In the genomic region with DNA sequence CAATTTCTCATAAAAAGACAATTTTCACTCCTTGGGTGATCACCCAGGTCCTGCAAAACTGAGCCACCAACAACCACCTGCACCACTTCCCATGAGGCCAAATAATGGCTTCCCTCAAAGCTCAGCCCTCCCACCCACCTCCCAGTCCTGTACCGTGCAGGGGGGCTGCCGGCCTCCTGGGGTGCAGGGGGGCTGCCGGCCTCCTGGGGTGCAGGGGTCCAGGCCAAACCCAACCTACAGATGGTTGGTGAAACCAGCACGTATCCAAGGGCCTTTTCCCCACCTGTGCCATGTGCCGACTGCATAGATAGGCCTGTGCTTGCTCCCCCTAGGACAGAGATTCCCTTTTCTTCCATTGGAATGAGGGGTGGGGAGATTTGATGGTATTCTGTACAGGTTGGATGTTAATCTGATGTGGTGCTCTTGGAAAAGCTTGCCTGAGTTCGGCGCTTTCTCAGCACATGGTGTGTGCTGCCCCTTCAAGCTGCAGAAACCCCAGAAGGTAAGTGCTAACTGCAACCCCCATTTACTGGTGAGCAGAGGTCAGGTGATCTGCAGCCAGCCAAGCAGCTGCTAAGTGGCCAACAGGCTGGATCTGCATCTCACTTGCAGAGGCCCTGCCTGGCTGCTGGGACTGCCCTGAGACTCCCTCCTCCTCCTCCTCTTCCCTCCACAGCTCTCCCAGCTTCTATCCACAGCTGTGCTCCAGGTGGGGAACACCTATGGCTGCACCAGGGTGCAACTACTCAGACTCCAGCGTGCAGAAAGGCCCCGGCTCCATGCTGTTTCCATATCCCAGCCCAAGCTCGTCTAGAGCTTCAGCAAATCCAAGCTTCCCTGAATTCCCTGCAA, we compare ENCODE assay signal across 33 cellular contexts. TPM values are rescaled to one million over a fixed set of nuclear protein-coding genes. Genes with fewer than 3 reads are reported as not detected.
"Had no signal": no experiment of that assay in that cellular context is flagged by ENCODE, and none has a peak within 500 bp of the region (broad histone marks: within the 10 kb centered on the region; RNA-seq: fewer than 3 reads in every experiment).

No MANE protein-coding gene starts in this region.

- H3K27me3 ChIP-seq: adrenal gland, ascending aorta, brain microvascular endothelial cell, hepatocyte, stomach, suprapubic skin, uterus had no signal

- FAIRE-seq: colon, endothelial cell of umbilical vein had no signal

- H3K4me3 ChIP-seq: adrenal gland, ascending aorta, hepatocyte, prostate gland, stomach, suprapubic skin, uterus had no signal

- H3K4me2 ChIP-seq: hepatocyte had no signal

- H3K4me1 ChIP-seq: adrenal gland, ascending aorta, prostate gland, stomach, suprapubic skin, uterus had no signal

- DNase-seq: activated CD4-positive, alpha-beta memory T cell treated with anti-CD3 and anti-CD28 coated beads, Interleukin-2, amount 10 ng/mL, durations not matched to agents 7 days and 5 days; activated CD4-positive, alpha-beta T cell treated with anti-CD3 and anti-CD28 coated beads, Interleukin-2, amount 10 ng/mL, durations not matched to agents 24 days and 14 days; activated gamma-delta T cell treated with Interleukin-2 at 50 U/mL for 16 hours; adrenal gland; brain microvascular endothelial cell; caudate nucleus; effector memory CD4-positive, alpha-beta T cell; foreskin melanocyte; left ventricle myocardium superior; mesenchymal stem cell; naive B cell; right cardiac atrium; stimulated activated CD4-positive, alpha-beta T cell treated with anti-CD3 and anti-CD28 coated beads, Interleukin-12 subunit alpha, Interleukin-12 subunit beta, amount 100 ng/mL, for 4 hours; stomach; T-helper 2 cell; trophoblast cell; uterus had no signal

- H3K4me1 Mint-ChIP-seq: activated CD4-positive, alpha-beta memory T cell treated with anti-CD3 and anti-CD28 coated beads, Interleukin-2, amount 10 ng/mL, durations not matched to agents 7 days and 5 days; activated CD4-positive, alpha-beta T cell treated with anti-CD3 and anti-CD28 coated beads, Interleukin-2, amount 10 ng/mL, durations not matched to agents 24 days and 14 days; activated naive CD4-positive, alpha-beta T cell treated with anti-CD3 and anti-CD28 coated beads, Interleukin-2, amount 50 U/mL, for 24 hours; neural crest cell had no signal

- H3K9me3 ChIP-seq: adrenal gland, ascending aorta, prostate gland, stomach, suprapubic skin, uterus had no signal

- H2AFZ ChIP-seq: hepatocyte had no signal

- H3K27ac Mint-ChIP-seq: activated CD4-positive, alpha-beta memory T cell treated with anti-CD3 and anti-CD28 coated beads, Interleukin-2, amount 10 ng/mL, durations not matched to agents 7 days and 5 days; activated naive CD4-positive, alpha-beta T cell treated with anti-CD3 and anti-CD28 coated beads, Interleukin-2, amount 50 U/mL, for 24 hours had no signal

- H3K27ac ChIP-seq: adrenal gland, ascending aorta, brain microvascular endothelial cell, hepatocyte, prostate gland, stomach, suprapubic skin, uterus, VCaP had no signal

- ATAC-seq: activated CD4-positive, CD25-positive, alpha-beta regulatory T cell treated with anti-CD3 and anti-CD28 coated beads, Interleukin-2, amount 50 U/mL, for 24 hours; esophagus mucosa; left ventricle myocardium superior; right cardiac atrium had no signal

- H3K4me3 Mint-ChIP-seq: activated CD4-positive, alpha-beta memory T cell treated with anti-CD3 and anti-CD28 coated beads, Interleukin-2, amount 10 ng/mL, durations not matched to agents 7 days and 5 days; activated CD4-positive, alpha-beta T cell treated with anti-CD3 and anti-CD28 coated beads, Interleukin-2, amount 10 ng/mL, durations not matched to agents 24 days and 14 days; activated naive CD4-positive, alpha-beta T cell treated with anti-CD3 and anti-CD28 coated beads, Interleukin-2, amount 50 U/mL, for 24 hours; activated T-helper 1 cell treated with anti-CD3 and anti-CD28 coated beads, Interleukin-12 subunit alpha, Interleukin-12 subunit beta, Interleukin-2, Interleukin-4 antibody, amounts not matched to agents 30 ng/mL and 10 ng/mL and 1 ng/mL, durations not matched to agents 14 hours and 24 hours and 36 hours; naive B cell; neural crest cell had no signal

- H3K27me3 Mint-ChIP-seq: activated naive CD4-positive, alpha-beta T cell treated with anti-CD3 and anti-CD28 coated beads, Interleukin-2, amount 50 U/mL, for 24 hours had no signal

- H3K36me3 Mint-ChIP-seq: activated naive CD4-positive, alpha-beta T cell treated with anti-CD3 and anti-CD28 coated beads, Interleukin-2, amount 50 U/mL, for 24 hours; naive B cell had no signal

- H3K9me3 Mint-ChIP-seq: activated CD4-positive, alpha-beta memory T cell treated with anti-CD3 and anti-CD28 coated beads, Interleukin-2, amount 10 ng/mL, durations not matched to agents 7 days and 5 days; activated CD4-positive, alpha-beta T cell treated with anti-CD3 and anti-CD28 coated beads, Interleukin-2, amount 10 ng/mL, durations not matched to agents 24 days and 14 days; activated naive CD4-positive, alpha-beta T cell treated with anti-CD3 and anti-CD28 coated beads, Interleukin-2, amount 50 U/mL, for 24 hours; activated T-helper 1 cell treated with anti-CD3 and anti-CD28 coated beads, Interleukin-12 subunit alpha, Interleukin-12 subunit beta, Interleukin-2, Interleukin-4 antibody, amounts not matched to agents 30 ng/mL and 10 ng/mL and 1 ng/mL, durations not matched to agents 14 hours and 24 hours and 36 hours; neural crest cell had no signal

- H3K79me2 ChIP-seq: hepatocyte had no signal

- H3K36me3 ChIP-seq: adrenal gland, ascending aorta, brain microvascular endothelial cell, prostate gland, stomach, suprapubic skin, uterus had no signal

RNA-seq across cellular contexts. Expression of a gene that starts 47.6 kb away (rescaled TPM):
- total RNA-seq: activated CD4-positive, alpha-beta memory T cell treated with anti-CD3 and anti-CD28 coated beads, Interleukin-2, amount 10 ng/mL, durations not matched to agents 7 days and 5 days; activated CD4-positive, alpha-beta T cell treated with anti-CD3 and anti-CD28 coated beads, Interleukin-2, amount 10 ng/mL, durations not matched to agents 24 days and 14 days; activated T-helper 1 cell treated with anti-CD3 and anti-CD28 coated beads, Interleukin-12 subunit alpha, Interleukin-12 subunit beta, Interleukin-2, Interleukin-4 antibody, amounts not matched to agents 30 ng/mL and 10 ng/mL and 1 ng/mL, durations not matched to agents 14 hours and 24 hours and 36 hours; adrenal gland; ascending aorta; dermis microvascular lymphatic vessel endothelial cell; endothelial cell of umbilical vein; esophagus mucosa; hepatocyte; left ventricle myocardium superior; mucosa of gallbladder; neural crest cell; osteoblast; prostate gland; right cardiac atrium; skeletal muscle tissue; stomach; suprapubic skin; uterus had no signal
- polyA plus RNA-seq: adrenal gland, endothelial cell of umbilical vein, hepatocyte, right cardiac atrium, stomach had no signal
